25 cellular contexts compared by ENCODE assay signal in the genomic region with DNA sequence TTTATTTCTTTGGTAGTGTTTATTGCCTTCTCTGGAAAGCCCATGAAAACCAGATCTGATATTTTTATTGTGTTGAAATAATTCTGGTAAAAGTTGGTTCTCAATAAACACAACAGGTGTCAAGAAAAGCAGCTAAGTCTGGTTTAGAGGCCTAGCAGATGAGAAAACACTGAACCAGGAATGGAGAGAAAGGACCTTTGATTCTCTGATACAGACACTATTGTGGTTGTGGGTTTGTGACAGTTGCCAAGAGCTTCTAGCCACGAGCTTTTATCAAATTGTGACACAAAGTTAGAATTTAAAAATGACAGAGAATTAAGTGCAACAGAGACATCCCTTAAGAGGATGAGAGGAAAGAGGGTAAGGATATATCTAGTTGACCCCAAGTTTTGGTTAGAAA.
"Had no signal": no experiment of that assay in that cellular context is flagged by ENCODE, and none has a peak within 500 bp of the region (broad histone marks: within the 10 kb centered on the region; RNA-seq: fewer than 3 reads in every experiment).

No MANE protein-coding gene starts in this region.

- H3K9me3 ChIP-seq: gastrocnemius medialis, left ventricle myocardium inferior, mucosa of descending colon, right lobe of liver, stomach, tibial artery, upper lobe of right lung had no signal

- H3K27ac ChIP-seq: brain microvascular endothelial cell, coronary artery, dorsolateral prefrontal cortex, gastrocnemius medialis, left ventricle myocardium inferior, right lobe of liver, skin epidermis, stomach, tibial artery, upper lobe of right lung had no signal

- H3K4me3 Mint-ChIP-seq: activated T-helper 17 cell treated with anti-CD3 and anti-CD28 coated beads, Interleukin-2, amount 50 U/mL, for 72 hours; nephron had no signal

- ATAC-seq: activated T-helper 17 cell treated with anti-CD3 and anti-CD28 coated beads, Interleukin-2, amount 50 U/mL, for 72 hours; gastrocnemius medialis; mucosa of descending colon; right lobe of liver; upper lobe of right lung had no signal

- H3K4me1 ChIP-seq: left ventricle myocardium inferior, right lobe of liver, upper lobe of right lung had no signal

- H3K9me3 Mint-ChIP-seq: activated T-helper 17 cell treated with anti-CD3 and anti-CD28 coated beads, Interleukin-2, amount 50 U/mL, for 72 hours; nephron had no signal

- H3K4me1 Mint-ChIP-seq: activated T-helper 17 cell treated with anti-CD3 and anti-CD28 coated beads, Interleukin-2, amount 50 U/mL, for 72 hours; nephron had no signal

- H3K27me3 ChIP-seq: brain microvascular endothelial cell, dorsolateral prefrontal cortex, gastrocnemius medialis, right lobe of liver, stomach, tibial artery, upper lobe of right lung had no signal

- H3K27ac Mint-ChIP-seq: activated T-helper 17 cell treated with anti-CD3 and anti-CD28 coated beads, Interleukin-2, amount 50 U/mL, for 72 hours; nephron had no signal

- H3K4me3 ChIP-seq: coronary artery, dorsolateral prefrontal cortex, gastrocnemius medialis, left ventricle myocardium inferior, lung, mucosa of descending colon, right lobe of liver, skin epidermis, stomach, tibial artery, upper lobe of right lung had no signal

- H3K36me3 ChIP-seq: brain microvascular endothelial cell, gastrocnemius medialis, left ventricle myocardium inferior, right lobe of liver, stomach, tibial artery, upper lobe of right lung had no signal

- DNase-seq: activated CD4-positive, alpha-beta T cell treated with anti-CD3 and anti-CD28 coated beads, Interleukin-2, amount 50 U/mL, for 4 hours; activated gamma-delta T cell treated with Interleukin-2 at 50 U/mL for 16 hours; activated naive CD4-positive, alpha-beta T cell treated with anti-CD3 and anti-CD28 coated beads, Interleukin-2, amount 50 U/mL, for 16 hours; activated T-cell treated with anti-CD3 and anti-CD28 coated beads, Interleukin-2, amount 50 U/mL, for 1 hour; amniotic stem cell; brain microvascular endothelial cell; dorsolateral prefrontal cortex; effector memory CD4-positive, alpha-beta T cell; erythroblast; gastrocnemius medialis; glutamatergic neuron; islet precursor cell; left ventricle myocardium inferior; mucosa of descending colon; right lobe of liver; stimulated activated CD4-positive, alpha-beta T cell treated with anti-CD3 and anti-CD28 coated beads, Interleukin-12 subunit alpha, Interleukin-12 subunit beta, amount 100 ng/mL, for 4 hours; stimulated activated CD4-positive, alpha-beta T cell treated with anti-CD3 and anti-CD28 coated beads, Interleukin-4, amount 100 ng/mL, for 1 hour; stomach; tibial artery; upper lobe of right lung had no signal

- H3K27me3 Mint-ChIP-seq: activated T-helper 17 cell treated with anti-CD3 and anti-CD28 coated beads, Interleukin-2, amount 50 U/mL, for 72 hours had no signal
